Comparison of ENCODE assay signal across 8 cellular contexts in the genomic region with DNA sequence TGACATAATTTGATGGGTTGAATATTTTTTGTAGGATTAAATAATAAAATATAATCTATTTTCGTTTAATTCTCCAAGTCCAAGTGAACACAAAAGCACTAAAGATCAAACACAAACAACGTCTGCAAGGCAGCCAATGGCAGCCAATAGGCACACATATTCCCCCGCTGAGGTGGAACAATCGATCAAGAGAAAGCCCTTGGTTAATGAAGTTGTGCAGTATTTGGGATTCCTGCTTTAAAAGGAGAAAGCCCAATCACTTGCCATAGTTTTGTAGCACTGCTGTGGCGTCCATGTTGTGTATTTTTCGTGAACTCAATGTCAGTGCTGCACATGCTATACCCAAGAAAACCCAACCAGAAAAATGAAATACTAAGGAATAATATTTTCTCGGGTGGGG. TPM values are rescaled to one million over a fixed set of nuclear protein-coding genes. Genes with fewer than 3 reads are reported as not detected.
DNase-seq lines count a peak whose midpoint lies in the region; ATAC-seq and TF ChIP-seq lines count a peak whose summit lies in the region.

No MANE protein-coding gene starts in this region.

- no peak overlapping the region for H2AK5ac ChIP-seq in mesendoderm (ENCODE audit: low read length)

- H3K9ac ChIP-seq in mesendoderm (ENCODE audit: low read length) = no peak overlapping the region

- peaks cover 11% of the 10 kb centered on the region for H3K36me3 Mint-ChIP-seq in central memory CD8-positive, alpha-beta T cell (ENCODE audit: insufficient read depth)
- H3K36me3 Mint-ChIP-seq in CD14-positive monocyte = peaks cover 3 to 12% of the 10 kb centered on the region in 2 donors

- no peak overlapping the region for H2BK120ac ChIP-seq in mesendoderm (ENCODE audit: low read depth, low read length)

- intact Hi-C loops in ovary (cut with DNase I) (loop anchor here in 1 of 4 donors (2.0 kb wide), 1 partner anchor 85 kb away; the partner anchor contains the start of gene PPM1A), CD14-positive monocyte (cut with micrococcal nuclease) (loop anchor here (5.0 to 10.0 kb wide), 2 partner anchors 71 to 81 kb away; partner anchors contain the start of genes PCNX4 (in 2 of the 2) and PPM1A (in 1 of the 2))

- WGBS in ovary, 3 donors = 60 to 70% (median 62%) methylated on average over 7 of the region's 7 CpGs
- no CpG with 5 or more reads among the region's 7 CpGs for WGBS in mesendoderm (ENCODE audit: extremely low coverage, insufficient coverage, low lambda C conversion rate)

- H3K4me3 Mint-ChIP-seq in central memory CD8-positive, alpha-beta T cell = peak overlapping the region; percentile 95
- H3K4me3 Mint-ChIP-seq in CD14-positive monocyte = peak overlapping the region in 1 of 2 donors; percentile 97

- no peak for TF ChIP-seq EP300 in ovary (IDR thresholded peaks at IDR 0.05)

- no peak overlapping the region for H2BK5ac ChIP-seq in mesendoderm (ENCODE audit: low read length)

- DNase-seq in NCI-H146 (lab: John Stamatoyannopoulos, UW) = peak; percentile 60
- DNase-seq in central memory CD8-positive, alpha-beta T cell (ENCODE audit: low spot score in 2 of 2) = no peak
- no peak for DNase-seq in ovary
- no peak for DNase-seq in mesendoderm
- no peak for DNase-seq in SW480 (ENCODE audit: low spot score)
- DNase-seq in central memory CD4-positive, alpha-beta T cell = no peak
- DNase-seq in CD14-positive monocyte (ENCODE audit: low spot score) = no peak

- no peak overlapping the region for H3K4ac ChIP-seq in mesendoderm (ENCODE audit: low read depth, low read length)

- no peak for TF ChIP-seq POLR2A in ovary (IDR thresholded peaks at IDR 0.05)

- no peak overlapping the region for H3K4me2 ChIP-seq in mesendoderm (ENCODE audit: low read length)

- H3K27ac Mint-ChIP-seq in central memory CD8-positive, alpha-beta T cell (ENCODE audit: low read depth) = no peak overlapping the region
- no peak overlapping the region for H3K27ac Mint-ChIP-seq in CD14-positive monocyte

- H3K56ac ChIP-seq in mesendoderm (ENCODE audit: low read length) = no peak overlapping the region

- H3K23ac ChIP-seq in mesendoderm (ENCODE audit: low read length) = no peak overlapping the region

- H3K79me2 ChIP-seq in mesendoderm (ENCODE audit: control insufficient read depth, insufficient read depth, low read length) = no peaks in the 10 kb centered on the region

- no peaks in the 10 kb centered on the region for H3K27me3 Mint-ChIP-seq in central memory CD8-positive, alpha-beta T cell
- H3K27me3 Mint-ChIP-seq in CD14-positive monocyte (ENCODE audit: low read depth in 3 of 3) = peaks cover 0 to 4% (median 0%) of the 10 kb centered on the region in 3 donors

- H3K27ac ChIP-seq in ovary (no peak overlapping the region), mesendoderm (ENCODE audit: low read depth, low read length) (no peak overlapping the region)

- TF ChIP-seq CTCF in ovary (IDR thresholded peaks at IDR 0.05) (no peak), CD14-positive monocyte (IDR thresholded peaks at IDR 0.05) (no peak)

- peak overlapping the region; percentile 75 for H3K4me3 ChIP-seq in GM08714 (ENCODE audit: low read length)
- H3K4me3 ChIP-seq in ovary = peak overlapping the region; percentile 71
- H3K4me3 ChIP-seq in mesendoderm (ENCODE audit: low read length) = no peak overlapping the region

- H3K27me3 ChIP-seq in ovary (no peaks in the 10 kb centered on the region), mesendoderm (ENCODE audit: insufficient read depth, low read length, poor library complexity) (no peaks in the 10 kb centered on the region)

- H3K4me1 Mint-ChIP-seq in central memory CD8-positive, alpha-beta T cell = peaks cover 53% of the 10 kb centered on the region
- peaks cover 49% of the 10 kb centered on the region for H3K4me1 Mint-ChIP-seq in CD14-positive monocyte

- no peaks in the 10 kb centered on the region for H3K9me3 Mint-ChIP-seq in central memory CD8-positive, alpha-beta T cell
- H3K9me3 Mint-ChIP-seq in CD14-positive monocyte = no peaks in the 10 kb centered on the region

- H3K36me3 ChIP-seq in ovary (no peaks in the 10 kb centered on the region), mesendoderm (ENCODE audit: control insufficient read depth, insufficient read depth, low read length) (no peaks in the 10 kb centered on the region)

- no peak overlapping the region for H4K5ac ChIP-seq in mesendoderm (ENCODE audit: low read length)

- no peak overlapping the region for H4K8ac ChIP-seq in mesendoderm (ENCODE audit: low read depth, low read length)

- H3K79me1 ChIP-seq in mesendoderm (ENCODE audit: low read length) = peaks cover 1% of the 10 kb centered on the region

- no peak overlapping the region for H3K18ac ChIP-seq in mesendoderm (ENCODE audit: low read length)

- no peak for ATAC-seq in central memory CD8-positive, alpha-beta T cell (replicated peaks; ENCODE audit: extremely low read depth, poor library complexity, severe bottlenecking)

- no peaks in the 10 kb centered on the region for H3K9me3 ChIP-seq in ovary

- H3K4me1 ChIP-seq in ovary (ENCODE audit: insufficient read depth) (peaks cover 9% of the 10 kb centered on the region), mesendoderm (ENCODE audit: control insufficient read depth, low read depth, low read length) (no peaks in the 10 kb centered on the region)

- no peak overlapping the region for H2BK15ac ChIP-seq in mesendoderm (replicated peaks; ENCODE audit: low read depth)

RNA-seq across cellular contexts. Expression of gene DHRS7, which starts 1.5 kb away (rescaled TPM):
- total RNA-seq in ovary = 10 to 100 TPM; 57.5 to 71.6 (median 59.7) TPM
- polyA plus RNA-seq in ovary (10 to 100 TPM; 62.0 to 96.7 TPM), CD14-positive monocyte (100 to 1,000 TPM; 218 to 223 TPM)
- 18.0 TPM for polyA plus RNA-seq in mesendoderm (2013, experiment 1 of 2)
- 17.9 TPM for polyA plus RNA-seq in mesendoderm (2013, experiment 2 of 2)
